12 cellular contexts compared by ENCODE assay signal in the genomic region with DNA sequence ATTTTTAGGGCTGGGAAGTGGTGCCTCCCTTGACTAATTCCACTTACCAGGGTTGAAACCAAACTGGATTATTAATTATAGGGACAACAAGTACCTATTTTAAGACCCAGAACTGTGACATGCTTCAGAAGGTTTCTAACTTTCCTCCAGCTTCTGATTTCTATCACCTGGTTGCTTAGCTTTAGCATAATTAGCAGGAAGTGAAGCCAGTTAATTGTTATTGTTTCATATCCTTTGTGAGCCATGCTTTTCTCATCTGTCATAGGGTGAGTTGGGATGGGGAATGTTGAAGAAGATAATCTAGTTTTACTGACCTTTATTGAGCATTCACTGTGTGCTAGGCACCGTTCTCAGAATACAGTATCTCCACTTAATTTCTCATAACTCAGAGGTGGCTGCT. TPM values are rescaled to one million over a fixed set of nuclear protein-coding genes. Genes with fewer than 3 reads are reported as not detected.
DNase-seq lines count a peak whose midpoint lies in the region; ATAC-seq, FAIRE-seq and TF ChIP-seq lines count a peak whose summit lies in the region.
"Had no signal": no experiment of that assay in that cellular context is flagged by ENCODE, and none has a peak within 500 bp of the region (broad histone marks: within the 10 kb centered on the region; RNA-seq: fewer than 3 reads in every experiment).

No MANE protein-coding gene starts in this region.

- peak overlapping the region; percentile 92 for H3K4me3 Mint-ChIP-seq in natural killer cell

- H3K27ac ChIP-seq in BLaER1 treated with 17β-estradiol and CSF1 and Interleukin-3, amounts not matched to agents 10 nM and 100 nM, result peak overlapping the region in 8 of 11 experiments; percentile 99 to 100 (median 100); a peak in 14 of 22 replicates
- H3K27ac ChIP-seq in HUES64 (ENCODE audit: low read depth, low read length) (peak overlapping the region; percentile 81; the same call in 1 of the 2 replicates), coronary artery (no peak overlapping the region)

- peak overlapping the region in 8 of 11 experiments; percentile 12 to 100 (median 70); a peak in 10 of 22 replicates for H3K9ac ChIP-seq in BLaER1 treated with 17β-estradiol and CSF1 and Interleukin-3, amounts not matched to agents 10 nM and 100 nM
- peak overlapping the region; percentile 17; the same call in 1 of the 2 replicates for H3K9ac ChIP-seq in HUES64 (ENCODE audit: low read depth, low read length)

- peaks cover 37 to 48% (median 44%) of the 10 kb centered on the region in 10 experiments for H3K4me1 ChIP-seq in BLaER1 treated with 17β-estradiol and CSF1 and Interleukin-3, amounts not matched to agents 10 nM and 100 nM
- H3K4me1 ChIP-seq in HUES64 (ENCODE audit: insufficient read depth, low read length), result peaks cover 50% of the 10 kb centered on the region

- H3K36me3 ChIP-seq in BLaER1 treated with 17β-estradiol and CSF1 and Interleukin-3, amounts not matched to agents 10 nM and 100 nM, result peaks cover 32 to 65% (median 51%) of the 10 kb centered on the region in 11 experiments
- H3K36me3 ChIP-seq in HUES64 (ENCODE audit: insufficient read depth, low read length), result peaks cover 7% of the 10 kb centered on the region; the same call in 1 of the 2 replicates

- TF ChIP-seq CTCF in coronary artery (IDR thresholded peaks at IDR 0.05), result no peak
- TF ChIP-seq CTCF in natural killer cell (IDR thresholded peaks at IDR 0.05), result no peak
- no peak for TF ChIP-seq CTCF in D721Med (IDR thresholded peaks at IDR 0.05; ENCODE audit: insufficient read depth, missing control alignments)

- peaks cover 22% of the 10 kb centered on the region for H3K36me3 Mint-ChIP-seq in natural killer cell

- peak overlapping the region in 7 of 10 experiments; percentile 2 to 100 (median 96); a peak in 11 of 20 replicates for H3K4me3 ChIP-seq in BLaER1 treated with 17β-estradiol and CSF1 and Interleukin-3, amounts not matched to agents 10 nM and 100 nM
- peak overlapping the region; percentile 75 for H3K4me3 ChIP-seq in HUES64 (ENCODE audit: low read length)
- peak overlapping the region; percentile 22 for H3K4me3 ChIP-seq in coronary artery
- H3K4me3 ChIP-seq: MG63 had no signal

- H3K4me2 ChIP-seq in BLaER1 treated with 17β-estradiol and CSF1 and Interleukin-3, amounts not matched to agents 10 nM and 100 nM, result peak overlapping the region; percentile 76 to 93 (median 87)

- no peaks in the 10 kb centered on the region for H3K9me3 Mint-ChIP-seq in natural killer cell

- WGBS in HUES64, result 100% methylated on average over 1 of the region's 1 CpG

- peaks cover 0 to 73% (median 38%) of the 10 kb centered on the region in 11 experiments; a peak in 12 of 22 replicates for H4K20me1 ChIP-seq in BLaER1 treated with 17β-estradiol and CSF1 and Interleukin-3, amounts not matched to agents 10 nM and 100 nM

- DNase-seq in coronary artery (ENCODE audit: low spot score) (no peak), natural killer cell (no peak), D721Med (ENCODE audit: insufficient read length, low spot score) (no peak)
- DNase-seq: COR-L47; effector CD8-positive, alpha-beta T cell; MG63; retina had no signal

- no peak for ATAC-seq in natural killer cell
- ATAC-seq in GM18858 (IDR thresholded peaks at IDR 0.05; ENCODE audit: unreplicated experiment), result no peak
- no peak for ATAC-seq in HG02840 (IDR thresholded peaks at IDR 0.05; ENCODE audit: low FRiP score, unreplicated experiment)
- no peak for ATAC-seq in GM19351 (IDR thresholded peaks at IDR 0.05; ENCODE audit: unreplicated experiment)

- H3K27ac Mint-ChIP-seq in natural killer cell, result peak overlapping the region; percentile 70 to 89

- H3K9me3 ChIP-seq in BLaER1 treated with 17β-estradiol and CSF1 and Interleukin-3, amounts not matched to agents 10 nM and 100 nM (replicated peaks in 1 of 11), result no peaks in the 10 kb centered on the region
- no peaks in the 10 kb centered on the region for H3K9me3 ChIP-seq in HUES64 (ENCODE audit: insufficient read depth, low read depth, low read length)
- H3K9me3 ChIP-seq: MG63 had no signal

- H3K27me3 ChIP-seq in BLaER1 treated with 17β-estradiol and CSF1 and Interleukin-3, amounts not matched to agents 10 nM and 100 nM, result no peaks in the 10 kb centered on the region
- peaks cover 7% of the 10 kb centered on the region; the same call in 1 of the 2 replicates for H3K27me3 ChIP-seq in HUES64 (ENCODE audit: insufficient read depth, low read length)
- H3K27me3 ChIP-seq: MG63 had no signal

- FAIRE-seq in D721Med (lab: Jason Lieb, UNC), result no peak

- peaks cover 65 to 73% of the 10 kb centered on the region in 2 donors for H3K4me1 Mint-ChIP-seq in natural killer cell

- intact Hi-C loops in natural killer cell (cut with micrococcal nuclease), result loop anchor here (10.0 kb wide), 1 partner anchor 1755 kb away; a partner anchor contains a TSS

- H3K27me3 Mint-ChIP-seq in natural killer cell (ENCODE audit: low read depth in 2 of 2), result no peaks in the 10 kb centered on the region

RNA-seq across cellular contexts. Expression of a gene that starts 3.2 kb away (rescaled TPM):
- polyA plus RNA-seq in HUES64 (2013, experiment 1 of 2), result 25.7 TPM
- polyA plus RNA-seq in HUES64 (2013, experiment 2 of 2), result 29.4 TPM
- total RNA-seq in natural killer cell, result 1,000 to 10,000 TPM in 1 of 3 donors, 100 to 1,000 TPM in 2; 569 to 1,094 (median 800) TPM

Comparison
In these comparisons a context has a peak if more than half of its experiments do, and no peak if none do; other contexts are left out.
1. H3K27ac ChIP-seq: peak in BLaER1 treated with 17β-estradiol and CSF1 and Interleukin-3, amounts not matched to agents 10 nM and 100 nM (8 of 11) and HUES64 (single experiment); none in coronary artery (0 of 2).
2. H3K4me3 ChIP-seq: peak in every context shown above with its lines; median percentile 96 in BLaER1 treated with 17β-estradiol and CSF1 and Interleukin-3, amounts not matched to agents 10 nM and 100 nM; 75 in HUES64; 22 in coronary artery.